9 cellular contexts compared by ENCODE assay signal in genomic region chr11:126917531-126918204, GRCh38.
A peak's percentile ranks its signal among the peaks of the same experiment; 100 is the strongest.
DNase-seq lines count a peak whose midpoint lies in the region; ATAC-seq and TF ChIP-seq lines count a peak whose summit lies in the region.
"Had no signal": no experiment of that assay in that cellular context is flagged by ENCODE, and none has a peak within 500 bp of the region (broad histone marks: within the 10 kb centered on the region; RNA-seq: fewer than 3 reads in every experiment).

No MANE protein-coding gene starts in this region.

- H3K27me3 Mint-ChIP-seq in Calu3 (ENCODE audit: unreplicated experiment): no peaks in the 10 kb centered on the region
- no peaks in the 10 kb centered on the region for H3K27me3 Mint-ChIP-seq in stimulated activated naive B cell treated with anti-CD40 and anti-IgM and Interleukin-4, amounts not matched to agents 10 μg/mL and 1 μg/mL and 100 μg/mL, for 72 hours

- no peak overlapping the region for H3K4me3 Mint-ChIP-seq in Calu3 (ENCODE audit: low read depth, unreplicated experiment)
- H3K4me3 Mint-ChIP-seq in stimulated activated naive B cell treated with anti-CD40 and anti-IgM and Interleukin-4, amounts not matched to agents 10 μg/mL and 1 μg/mL and 100 μg/mL, for 72 hours: no peak overlapping the region

- intact Hi-C loops in Calu3 (cut with micrococcal nuclease; ENCODE audit: unreplicated experiment): no loop called here

- DNase-seq in Calu3: peak; percentile 10
- DNase-seq in astrocyte of the spinal cord (ENCODE audit: low read depth, low spot score): peak; percentile 97
- no peak for DNase-seq in stimulated activated naive B cell treated with anti-CD40 and anti-IgM and Interleukin-4, amounts not matched to agents 10 μg/mL and 1 μg/mL and 100 μg/mL, for 72 hours
- no peak for DNase-seq in GM20000 (ENCODE audit: low spot score)
- DNase-seq in mucosa of gallbladder (ENCODE audit: low spot score): no peak
- DNase-seq in OCI-M2 (lab: John Stamatoyannopoulos, UW; ENCODE audit: unreplicated experiment): no peak

- no peak overlapping the region for H3K4me3 ChIP-seq in astrocyte of the spinal cord (ENCODE audit: low read depth, low read length)
- H3K4me3 ChIP-seq: dorsolateral prefrontal cortex had no signal

- TF ChIP-seq CTCF in Calu3 (IDR thresholded peaks at IDR 0.05; ENCODE audit: unreplicated experiment) (no peak), astrocyte of the spinal cord (IDR thresholded peaks at IDR 0.05; ENCODE audit: low read depth, low read length) (no peak), GM20000 (IDR thresholded peaks at IDR 0.05; ENCODE audit: extremely low read depth, missing control alignments) (no peak)

- peak overlapping the region; percentile 19 for H3K27ac Mint-ChIP-seq in Calu3 (ENCODE audit: unreplicated experiment)
- no peak overlapping the region for H3K27ac Mint-ChIP-seq in stimulated activated naive B cell treated with anti-CD40 and anti-IgM and Interleukin-4, amounts not matched to agents 10 μg/mL and 1 μg/mL and 100 μg/mL, for 72 hours

- CTCF ChIA-PET in Calu3 (lab: Charles Lee): no interaction called here

- BruUV-seq in Calu3 (replicated peaks; lab: Mats Ljungman, UMichigan): no TSS peak

- H3K36me3 Mint-ChIP-seq in Calu3 (ENCODE audit: insufficient read depth, unreplicated experiment): no peaks in the 10 kb centered on the region
- no peaks in the 10 kb centered on the region for H3K36me3 Mint-ChIP-seq in stimulated activated naive B cell treated with anti-CD40 and anti-IgM and Interleukin-4, amounts not matched to agents 10 μg/mL and 1 μg/mL and 100 μg/mL, for 72 hours

- in situ Hi-C loops in astrocyte of the spinal cord (cut with HindIII; ENCODE audit: low sequenced_read_pairs): no loop called here

- H3K4me1 Mint-ChIP-seq in Calu3 (ENCODE audit: low read depth, unreplicated experiment): peaks cover 7% of the 10 kb centered on the region
- no peaks in the 10 kb centered on the region for H3K4me1 Mint-ChIP-seq in stimulated activated naive B cell treated with anti-CD40 and anti-IgM and Interleukin-4, amounts not matched to agents 10 μg/mL and 1 μg/mL and 100 μg/mL, for 72 hours

- ATAC-seq in GM19438 (IDR thresholded peaks at IDR 0.05; ENCODE audit: low read depth, unreplicated experiment) (peak; percentile 86), HG03342 (IDR thresholded peaks at IDR 0.05; ENCODE audit: unreplicated experiment) (peak; percentile 89)
- peak; percentile 55 to 82 for ATAC-seq in stimulated activated naive B cell treated with anti-CD40 and anti-IgM and Interleukin-4, amounts not matched to agents 10 μg/mL and 1 μg/mL and 100 μg/mL, for 72 hours (replicated peaks)

- H3K9me3 Mint-ChIP-seq in Calu3 (ENCODE audit: low read depth, unreplicated experiment): no peaks in the 10 kb centered on the region
- H3K9me3 Mint-ChIP-seq in stimulated activated naive B cell treated with anti-CD40 and anti-IgM and Interleukin-4, amounts not matched to agents 10 μg/mL and 1 μg/mL and 100 μg/mL, for 72 hours: no peaks in the 10 kb centered on the region

Comparison
In these comparisons a context has a peak if more than half of its experiments do, and no peak if none do; other contexts are left out.
1. DNase-seq: peak in Calu3 (single experiment) and astrocyte of the spinal cord (single experiment); none in stimulated activated naive B cell treated with anti-CD40 and anti-IgM and Interleukin-4, amounts not matched to agents 10 μg/mL and 1 μg/mL and 100 μg/mL, for 72 hours (single experiment), GM20000 (single experiment), mucosa of gallbladder (single experiment) and OCI-M2 (single experiment).
2. Peak in every context shown above with its lines, with median percentiles within 50 percentile points of each other: ATAC-seq.